Comparison of ENCODE assay signal across 28 cellular contexts in genomic region chr19:34673590-34673989, GRCh38. TPM values are rescaled to one million over a fixed set of nuclear protein-coding genes. Genes with fewer than 3 reads are reported as not detected.
"Had no signal": no experiment of that assay in that cellular context is flagged by ENCODE, and none has a peak within 500 bp of the region (broad histone marks: within the 10 kb centered on the region; RNA-seq: fewer than 3 reads in every experiment).

No MANE protein-coding gene starts in this region.

- H3K27ac ChIP-seq: ascending aorta, brain microvascular endothelial cell, coronary artery, dorsolateral prefrontal cortex, esophagus muscularis mucosa, foreskin keratinocyte, gastroesophageal sphincter, heart right ventricle had no signal

- H3K36me3 ChIP-seq: ascending aorta, brain microvascular endothelial cell, gastroesophageal sphincter, heart right ventricle had no signal

- H3K27ac Mint-ChIP-seq: activated CD4-positive, alpha-beta memory T cell treated with anti-CD3 and anti-CD28 coated beads for 36 hours; activated CD4-positive, alpha-beta T cell treated with anti-CD3 and anti-CD28 coated beads for 36 hours; activated CD4-positive, alpha-beta T cell treated with anti-CD3 and anti-CD28 coated beads, Interleukin-2, amount 10 ng/mL, durations not matched to agents 24 days and 14 days; activated naive CD4-positive, alpha-beta T cell treated with anti-CD3 and anti-CD28 coated beads, Interleukin-2, amount 10 ng/mL, durations not matched to agents 7 days and 5 days; activated naive CD4-positive, alpha-beta T cell treated with anti-CD3 and anti-CD28 coated beads, Interleukin-2, amount 50 U/mL, for 72 hours; activated naive CD8-positive, alpha-beta T cell treated with anti-CD3 and anti-CD28 coated beads, Interleukin-2, amount 10 ng/mL, durations not matched to agents 7 days and 5 days; activated T-cell treated with anti-CD3 and anti-CD28 coated beads, Interleukin-2, amount 50 U/mL, for 24 hours; activated T-cell treated with anti-CD3 and anti-CD28 coated beads, Interleukin-2, amount 50 U/mL, for 72 hours; dendritic cell treated with granulocyte-macrophage colony-stimulating factor and Interleukin-4, amounts not matched to agents 40 ng/mL and 50 ng/mL, for 4 days had no signal

- ATAC-seq: activated CD4-positive, alpha-beta T cell treated with anti-CD3 and anti-CD28 coated beads for 36 hours; activated naive CD4-positive, alpha-beta T cell treated with anti-CD3 and anti-CD28 coated beads, Interleukin-2, amount 50 U/mL, for 72 hours; activated T-cell treated with anti-CD3 and anti-CD28 coated beads, Interleukin-2, amount 50 U/mL, for 72 hours; foreskin keratinocyte; gastroesophageal sphincter; heart right ventricle had no signal

- H3K9me3 ChIP-seq: ascending aorta, esophagus muscularis mucosa, gastroesophageal sphincter had no signal

- FAIRE-seq: bronchial epithelial cell had no signal

- DNase-seq: activated CD4-positive, alpha-beta memory T cell treated with anti-CD3 and anti-CD28 coated beads for 36 hours; activated CD4-positive, alpha-beta T cell treated with anti-CD3 and anti-CD28 coated beads for 36 hours; activated CD4-positive, alpha-beta T cell treated with anti-CD3 and anti-CD28 coated beads, Interleukin-2, amount 10 ng/mL, durations not matched to agents 24 days and 14 days; activated CD4-positive, CD25-positive, alpha-beta regulatory T cell; activated CD4-positive, CD25-positive, alpha-beta regulatory T cell treated with anti-CD3 and anti-CD28 coated beads, Interleukin-2, amount 50 U/mL, for 72 hours; activated CD8-positive, alpha-beta memory T cell treated with anti-CD3 and anti-CD28 coated beads, Interleukin-2, amount 50 U/mL, for 48 hours; activated gamma-delta T cell; activated naive CD4-positive, alpha-beta T cell; activated naive CD4-positive, alpha-beta T cell treated with anti-CD3 and anti-CD28 coated beads, Interleukin-2, amount 10 ng/mL, durations not matched to agents 7 days and 5 days; activated naive CD8-positive, alpha-beta T cell treated with anti-CD3 and anti-CD28 coated beads, Interleukin-2, amount 10 ng/mL, durations not matched to agents 7 days and 5 days; activated T-cell treated with anti-CD3 and anti-CD28 coated beads for 4 hours; activated T-cell treated with anti-CD3 and anti-CD28 coated beads, Interleukin-2, amount 50 U/mL, for 24 hours; activated T-cell treated with anti-CD3 and anti-CD28 coated beads, Interleukin-2, amount 50 U/mL, for 72 hours; brain microvascular endothelial cell; dorsolateral prefrontal cortex; effector memory CD4-positive, alpha-beta T cell; erythroblast; foreskin keratinocyte; heart right ventricle; T-helper 2 cell had no signal

- H3K4me3 Mint-ChIP-seq: activated CD4-positive, alpha-beta memory T cell treated with anti-CD3 and anti-CD28 coated beads for 36 hours; activated CD4-positive, alpha-beta T cell treated with anti-CD3 and anti-CD28 coated beads for 36 hours; activated CD4-positive, alpha-beta T cell treated with anti-CD3 and anti-CD28 coated beads, Interleukin-2, amount 10 ng/mL, durations not matched to agents 24 days and 14 days; activated naive CD4-positive, alpha-beta T cell treated with anti-CD3 and anti-CD28 coated beads, Interleukin-2, amount 10 ng/mL, durations not matched to agents 7 days and 5 days; activated naive CD8-positive, alpha-beta T cell treated with anti-CD3 and anti-CD28 coated beads, Interleukin-2, amount 10 ng/mL, durations not matched to agents 7 days and 5 days; activated T-cell treated with anti-CD3 and anti-CD28 coated beads, Interleukin-2, amount 50 U/mL, for 24 hours; central memory CD8-positive, alpha-beta T cell; dendritic cell treated with granulocyte-macrophage colony-stimulating factor and Interleukin-4, amounts not matched to agents 40 ng/mL and 50 ng/mL, for 4 days had no signal

- H3K27me3 ChIP-seq: ascending aorta, brain microvascular endothelial cell, dorsolateral prefrontal cortex, esophagus muscularis mucosa, foreskin keratinocyte, gastroesophageal sphincter, heart right ventricle had no signal

- H3K4me3 ChIP-seq: ascending aorta, coronary artery, dorsolateral prefrontal cortex, esophagus muscularis mucosa, gastroesophageal sphincter, heart right ventricle had no signal

- H3K27me3 Mint-ChIP-seq: activated CD4-positive, alpha-beta memory T cell treated with anti-CD3 and anti-CD28 coated beads for 36 hours; activated CD4-positive, alpha-beta T cell treated with anti-CD3 and anti-CD28 coated beads for 36 hours had no signal

- H3K9me3 Mint-ChIP-seq: activated CD4-positive, alpha-beta memory T cell treated with anti-CD3 and anti-CD28 coated beads for 36 hours; activated T-cell treated with anti-CD3 and anti-CD28 coated beads, Interleukin-2, amount 50 U/mL, for 72 hours; central memory CD8-positive, alpha-beta T cell had no signal

RNA-seq across cellular contexts. Expression of gene SCGB2B2, which starts 3.4 kb away (rescaled TPM):
- total RNA-seq: ascending aorta, foreskin keratinocyte had no signal
- polyA plus RNA-seq: foreskin keratinocyte had no signal
